Comparison of ENCODE assay signal across 8 cellular contexts in genomic region chr16:4767872-4768548, GRCh38. TPM values are rescaled to one million over a fixed set of nuclear protein-coding genes. Genes with fewer than 3 reads are reported as not detected.
DNase-seq lines count a peak whose midpoint lies in the region; ATAC-seq lines count a peak whose summit lies in the region.

No MANE protein-coding gene starts in this region.

- peaks cover 21% of the 10 kb centered on the region for H3K36me3 ChIP-seq in HUES6 (ENCODE audit: control insufficient read depth, insufficient read depth, low read length)
- peaks cover 17% of the 10 kb centered on the region for H3K36me3 ChIP-seq in iPS-18a (ENCODE audit: control insufficient read depth, low read depth, low read length)

- H3K36me3 Mint-ChIP-seq in activated naive CD8-positive, alpha-beta T cell treated with anti-CD3 and anti-CD28 coated beads for 36 hours, result no peaks in the 10 kb centered on the region

- H3K27me3 ChIP-seq in HUES6 (ENCODE audit: control insufficient read depth, insufficient read depth, low read length) (no peaks in the 10 kb centered on the region), iPS-18a (ENCODE audit: control insufficient read depth, insufficient read depth, low read length) (no peaks in the 10 kb centered on the region)

- H3K4me3 Mint-ChIP-seq in activated naive CD8-positive, alpha-beta T cell treated with anti-CD3 and anti-CD28 coated beads for 36 hours, result peak overlapping the region; percentile 87

- H3K4me1 Mint-ChIP-seq in activated naive CD8-positive, alpha-beta T cell treated with anti-CD3 and anti-CD28 coated beads for 36 hours, result peaks cover 19% of the 10 kb centered on the region

- DNase-seq in DMS53 (lab: John Stamatoyannopoulos, UW) (peak; percentile 54), DMS53 treated with DMSO at 0.1 percent for 48 hours (lab: John Stamatoyannopoulos, UW; ENCODE audit: unreplicated experiment) (no peak), GM03348 (ENCODE audit: low spot score) (no peak), cerebellum (ENCODE audit: low spot score) (no peak)
- no peak for DNase-seq in activated naive CD8-positive, alpha-beta T cell treated with anti-CD3 and anti-CD28 coated beads for 36 hours
- peak; percentile 27 for DNase-seq in stimulated activated naive CD8-positive, alpha-beta T cell treated with anti-CD3 and anti-CD28 coated beads, Interleukin-15, Interleukin-2, amounts not matched to agents 100 U/mL and 50 U/mL, for 24 hours

- no peak overlapping the region for H3K27ac ChIP-seq in HUES6 (ENCODE audit: low read depth, low read length)
- peak overlapping the region; percentile 29 for H3K27ac ChIP-seq in iPS-18a (ENCODE audit: low read length)

- peaks cover 14% of the 10 kb centered on the region; the same call in 1 of the 2 replicates for H3K4me1 ChIP-seq in HUES6 (ENCODE audit: control insufficient read depth, insufficient read depth, low read length)
- peaks cover 8% of the 10 kb centered on the region for H3K4me1 ChIP-seq in iPS-18a (ENCODE audit: control insufficient read depth, low read depth, low read length)

- ATAC-seq in stimulated activated naive CD8-positive, alpha-beta T cell treated with anti-CD3 and anti-CD28 coated beads, Interleukin-15, Interleukin-2, amounts not matched to agents 100 U/mL and 50 U/mL, for 24 hours, result no peak

- no peaks in the 10 kb centered on the region for H3K9me3 ChIP-seq in HUES6 (ENCODE audit: control insufficient read depth, insufficient read depth, low read depth, low read length)
- H3K9me3 ChIP-seq in iPS-18a (ENCODE audit: control insufficient read depth, low read depth, low read length), result no peaks in the 10 kb centered on the region

- peak overlapping the region; percentile 90 for H3K27ac Mint-ChIP-seq in activated naive CD8-positive, alpha-beta T cell treated with anti-CD3 and anti-CD28 coated beads for 36 hours

- H3K9me3 Mint-ChIP-seq in activated naive CD8-positive, alpha-beta T cell treated with anti-CD3 and anti-CD28 coated beads for 36 hours, result no peaks in the 10 kb centered on the region

- H3K4me3 ChIP-seq in HUES6 (ENCODE audit: low read depth, low read length) (peak overlapping the region; percentile 85), iPS-18a (ENCODE audit: low read length) (peak overlapping the region; percentile 55)

- peak overlapping the region; percentile 62 for H3K9ac ChIP-seq in HUES6 (ENCODE audit: low read length)
- peak overlapping the region; percentile 26 for H3K9ac ChIP-seq in iPS-18a (ENCODE audit: low read length)

- H3K27me3 Mint-ChIP-seq in activated naive CD8-positive, alpha-beta T cell treated with anti-CD3 and anti-CD28 coated beads for 36 hours, result no peaks in the 10 kb centered on the region

RNA-seq across cellular contexts. Expression of gene ZNF500, which starts 1.0 kb away (rescaled TPM):
- total RNA-seq in activated naive CD8-positive, alpha-beta T cell treated with anti-CD3 and anti-CD28 coated beads for 36 hours, result 1 to 10 TPM; 7.5 to 9.3 TPM
- 11.1 TPM for total RNA-seq in cerebellum

RNA-seq across cellular contexts. Expression of gene SEPTIN12, which starts 20.1 kb away (rescaled TPM):
- total RNA-seq in activated naive CD8-positive, alpha-beta T cell treated with anti-CD3 and anti-CD28 coated beads for 36 hours, result not detected
- total RNA-seq in cerebellum, result not detected

RNA-seq across cellular contexts. Expression of gene SMIM22, which starts 27.2 kb away (rescaled TPM):
- not detected for total RNA-seq in activated naive CD8-positive, alpha-beta T cell treated with anti-CD3 and anti-CD28 coated beads for 36 hours
- total RNA-seq in cerebellum, result not detected

RNA-seq across cellular contexts. Expression of gene DNAAF8, which starts 33.7 kb away (rescaled TPM):
- total RNA-seq in activated naive CD8-positive, alpha-beta T cell treated with anti-CD3 and anti-CD28 coated beads for 36 hours, result under 1 TPM; 0.10 to 0.62 TPM
- total RNA-seq in cerebellum, result 1.5 TPM

RNA-seq across cellular contexts. Expression of gene ANKS3, which starts 33.9 kb away (rescaled TPM):
- total RNA-seq in activated naive CD8-positive, alpha-beta T cell treated with anti-CD3 and anti-CD28 coated beads for 36 hours, result 10 to 100 TPM; 12.1 to 16.1 TPM
- total RNA-seq in cerebellum, result 29.1 TPM

Comparison
In these comparisons a context has a peak if more than half of its experiments do, and no peak if none do; other contexts are left out.
1. DNase-seq: peak in DMS53 (single experiment) and stimulated activated naive CD8-positive, alpha-beta T cell treated with anti-CD3 and anti-CD28 coated beads, Interleukin-15, Interleukin-2, amounts not matched to agents 100 U/mL and 50 U/mL, for 24 hours (single experiment); none in DMS53 treated with DMSO at 0.1 percent for 48 hours (single experiment), activated naive CD8-positive, alpha-beta T cell treated with anti-CD3 and anti-CD28 coated beads for 36 hours (single experiment), GM03348 (single experiment) and cerebellum (single experiment).